16 cellular contexts compared by ENCODE assay signal in the genomic region with DNA sequence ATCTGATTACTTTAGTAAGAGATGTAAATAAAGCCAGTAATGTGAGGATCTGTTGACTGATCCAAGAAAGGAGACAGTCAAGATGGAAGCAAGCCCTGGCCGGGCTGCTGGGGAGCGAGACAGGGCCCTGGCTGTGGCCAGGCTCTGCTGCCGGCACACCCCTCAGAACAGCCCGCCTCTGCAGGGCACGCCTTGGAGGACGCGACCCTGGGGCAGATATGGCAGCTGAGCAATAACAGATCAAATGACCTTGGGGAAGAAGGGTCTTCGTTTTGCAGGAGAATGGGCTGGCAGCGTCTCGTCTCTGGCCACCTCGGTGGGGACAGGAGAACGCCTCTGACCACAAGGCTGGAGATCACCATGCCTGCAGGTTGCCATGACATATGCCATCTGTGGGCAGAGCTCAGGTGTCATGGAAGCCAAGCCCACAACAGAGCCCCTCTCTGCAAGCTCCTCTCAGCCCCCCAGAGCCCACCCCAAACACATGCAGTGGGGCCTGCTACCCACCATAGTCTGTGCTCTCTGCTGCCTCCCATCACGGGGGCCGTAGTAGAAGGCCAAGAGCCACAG.
A peak's percentile ranks its signal among the peaks of the same experiment; 100 is the strongest.
DNase-seq lines count a peak whose midpoint lies in the region; ATAC-seq, FAIRE-seq and TF ChIP-seq lines count a peak whose summit lies in the region.
"Had no signal": no experiment of that assay in that cellular context is flagged by ENCODE, and none has a peak within 500 bp of the region (broad histone marks: within the 10 kb centered on the region; RNA-seq: fewer than 3 reads in every experiment).

No MANE protein-coding gene starts in this region.

- H3K4me3 ChIP-seq in left ventricle myocardium inferior, result no peak overlapping the region
- no peak overlapping the region for H3K4me3 ChIP-seq in lower lobe of right lung
- H3K4me3 ChIP-seq in psoas muscle, result no peak overlapping the region
- no peak overlapping the region for H3K4me3 ChIP-seq in tibial nerve
- H3K4me3 ChIP-seq: BLaER1 treated with 17β-estradiol and CSF1 and Interleukin-3, amounts not matched to agents 10 nM and 100 nM; GM12878; GM23338 had no signal

- H3K27ac Mint-ChIP-seq in stimulated activated effector memory CD8-positive, alpha-beta T cell treated with anti-CD3 and anti-CD28 coated beads, Interleukin-12 subunit alpha, Interleukin-12 subunit beta, amount 100 ng/mL, for 72 hours, result no peak overlapping the region
- H3K27ac Mint-ChIP-seq: CD4-positive, alpha-beta T cell; GM23338 had no signal

- no peaks in the 10 kb centered on the region for H3K36me3 Mint-ChIP-seq in stimulated activated effector memory CD8-positive, alpha-beta T cell treated with anti-CD3 and anti-CD28 coated beads, Interleukin-12 subunit alpha, Interleukin-12 subunit beta, amount 100 ng/mL, for 72 hours

- TF ChIP-seq CTCF in left ventricle myocardium inferior (IDR thresholded peaks at IDR 0.05; ENCODE audit: borderline replicate concordance) (no peak), lower lobe of right lung (IDR thresholded peaks at IDR 0.05) (no peak), psoas muscle (IDR thresholded peaks at IDR 0.05) (no peak), tibial nerve (IDR thresholded peaks at IDR 0.05) (no peak)

- H3K9me3 ChIP-seq in left ventricle myocardium inferior (replicated peaks), result no peaks in the 10 kb centered on the region
- H3K9me3 ChIP-seq in lower lobe of right lung, result no peaks in the 10 kb centered on the region
- H3K9me3 ChIP-seq in psoas muscle, result no peaks in the 10 kb centered on the region
- H3K9me3 ChIP-seq in tibial nerve, result no peaks in the 10 kb centered on the region
- H3K9me3 ChIP-seq: BLaER1 treated with 17β-estradiol and CSF1 and Interleukin-3, amounts not matched to agents 10 nM and 100 nM had no signal

- H3K4me1 Mint-ChIP-seq in stimulated activated effector memory CD8-positive, alpha-beta T cell treated with anti-CD3 and anti-CD28 coated beads, Interleukin-12 subunit alpha, Interleukin-12 subunit beta, amount 100 ng/mL, for 72 hours, result no peaks in the 10 kb centered on the region

- no peak overlapping the region for H3K4me3 Mint-ChIP-seq in stimulated activated effector memory CD8-positive, alpha-beta T cell treated with anti-CD3 and anti-CD28 coated beads, Interleukin-12 subunit alpha, Interleukin-12 subunit beta, amount 100 ng/mL, for 72 hours
- H3K4me3 Mint-ChIP-seq: CD4-positive, alpha-beta T cell; GM23338 had no signal

- TF ChIP-seq POLR2A in tibial nerve (IDR thresholded peaks at IDR 0.05), result no peak

- peaks cover 20% of the 10 kb centered on the region for H3K4me1 ChIP-seq in left ventricle myocardium inferior
- no peaks in the 10 kb centered on the region for H3K4me1 ChIP-seq in lower lobe of right lung
- peaks cover 21% of the 10 kb centered on the region for H3K4me1 ChIP-seq in psoas muscle
- H3K4me1 ChIP-seq in tibial nerve, result peaks cover 0 to 64% (median 21%) of the 10 kb centered on the region in 4 donors

- intact Hi-C loops in left ventricle myocardium inferior (cut with micrococcal nuclease) (no loop called here), Right ventricle myocardium superior (cut with DNase I) (no loop called here), lower lobe of right lung (cut with DNase I) (no loop called here), psoas muscle (cut with DNase I) (no loop called here)

- FAIRE-seq in RCC 7860 (lab: Jason Lieb, UNC), result no peak
- FAIRE-seq: GM12878 had no signal

- TF ChIP-seq EP300 in tibial nerve (IDR thresholded peaks at IDR 0.05), result no peak

- no peaks in the 10 kb centered on the region for H3K9me3 Mint-ChIP-seq in stimulated activated effector memory CD8-positive, alpha-beta T cell treated with anti-CD3 and anti-CD28 coated beads, Interleukin-12 subunit alpha, Interleukin-12 subunit beta, amount 100 ng/mL, for 72 hours
- H3K9me3 Mint-ChIP-seq: CD4-positive, alpha-beta T cell; GM23338 had no signal

- no peaks in the 10 kb centered on the region for H3K27me3 ChIP-seq in left ventricle myocardium inferior (ENCODE audit: low read depth)
- H3K27me3 ChIP-seq in lower lobe of right lung (ENCODE audit: low read depth), result no peaks in the 10 kb centered on the region
- H3K27me3 ChIP-seq in psoas muscle (ENCODE audit: insufficient read depth in 3 of 3, low read length in 2 of 3), result no peaks in the 10 kb centered on the region
- H3K27me3 ChIP-seq in tibial nerve, result no peaks in the 10 kb centered on the region
- H3K27me3 ChIP-seq: BLaER1 treated with 17β-estradiol and CSF1 and Interleukin-3, amounts not matched to agents 10 nM and 100 nM had no signal

- H3K27ac ChIP-seq in left ventricle myocardium inferior (replicated peaks) (peak overlapping the region; percentile 36), lower lobe of right lung (no peak overlapping the region), psoas muscle (peak overlapping the region; percentile 59), tibial nerve (peak overlapping the region; percentile 2 to 94 (median 86))
- H3K27ac ChIP-seq: BLaER1 treated with 17β-estradiol and CSF1 and Interleukin-3, amounts not matched to agents 10 nM and 100 nM had no signal

- no peak for ATAC-seq in Right ventricle myocardium superior (ENCODE audit: poor library complexity)
- ATAC-seq in lower lobe of right lung, result no peak
- peak; percentile 22 to 45 (median 31) for ATAC-seq in psoas muscle
- ATAC-seq in GM18502 (IDR thresholded peaks at IDR 0.05; ENCODE audit: poor library complexity, unreplicated experiment), result no peak
- no peak for ATAC-seq in stimulated activated effector memory CD8-positive, alpha-beta T cell treated with anti-CD3 and anti-CD28 coated beads, Interleukin-12 subunit alpha, Interleukin-12 subunit beta, amount 100 ng/mL, for 72 hours
- ATAC-seq: GM12878, GM23338 had no signal

- H3K36me3 ChIP-seq in left ventricle myocardium inferior, result peaks cover 39% of the 10 kb centered on the region
- H3K36me3 ChIP-seq in lower lobe of right lung, result peaks cover 53% of the 10 kb centered on the region
- peaks cover 3 to 57% of the 10 kb centered on the region in 2 donors for H3K36me3 ChIP-seq in psoas muscle (ENCODE audit: insufficient read depth in 1 of 2, low read depth in 1 of 2)
- peaks cover 0 to 45% (median 0%) of the 10 kb centered on the region in 3 donors for H3K36me3 ChIP-seq in tibial nerve

- WGBS in psoas muscle, 3 donors, result 38 to 64% (median 45%) methylated on average over 14 of the region's 14 CpGs
- WGBS in tibial nerve, 2 donors, result 42 to 61% methylated on average over 12 to 14 of the region's 14 CpGs

- DNase-seq in left ventricle myocardium inferior (no peak), Right ventricle myocardium superior (no peak), lower lobe of right lung (peak; percentile 24), psoas muscle (no peak), tibial nerve (ENCODE audit: low spot score in 2 of 2) (no peak), RCC 7860 (ENCODE audit: low spot score) (no peak)
- no peak for DNase-seq in stimulated activated effector memory CD8-positive, alpha-beta T cell treated with anti-CD3 and anti-CD28 coated beads, Interleukin-12 subunit alpha, Interleukin-12 subunit beta, amount 100 ng/mL, for 72 hours (ENCODE audit: low spot score in 2 of 2)
- DNase-seq: ACHN; Calu3; CD4-positive, alpha-beta T cell; DMS 273 treated with DMSO at 0.1 percent for 48 hours; H7 had no signal

Comparison
In these comparisons a context has a peak if more than half of its experiments do, and no peak if none do; other contexts are left out.
1. ATAC-seq: peak in psoas muscle (4 of 4); none in Right ventricle myocardium superior (single experiment), lower lobe of right lung (0 of 2), GM18502 (single experiment) and stimulated activated effector memory CD8-positive, alpha-beta T cell treated with anti-CD3 and anti-CD28 coated beads, Interleukin-12 subunit alpha, Interleukin-12 subunit beta, amount 100 ng/mL, for 72 hours (single experiment).